1 cellular context compared by ENCODE assay signal in genomic region chr6:85185977-85186376, GRCh38.
TF ChIP-seq lines count a peak whose summit lies in the region.

No MANE protein-coding gene starts in this region.

TF ChIP-seq in A549, 52 proteins besides CTCF, POLR2A, EP300 and RAD21 (continued from another document):
- TF ChIP-seq HMGXB4 (CRISPR knock-in tag; IDR thresholded peaks at IDR 0.05; ENCODE audit: borderline replicate concordance): no peak
- TF ChIP-seq HOXB5 (CRISPR knock-in tag; IDR thresholded peaks at IDR 0.05): no peak
- TF ChIP-seq ZC3H11A (IDR thresholded peaks at IDR 0.05): no peak
- no peak for TF ChIP-seq CBX2 (IDR thresholded peaks at IDR 0.05; ENCODE audit: borderline replicate concordance, low read depth)
- TF ChIP-seq MAZ (IDR thresholded peaks at IDR 0.05; ENCODE audit: borderline replicate concordance, low read depth, low read length): no peak
- TF ChIP-seq ZSCAN20 (CRISPR knock-in tag; IDR thresholded peaks at IDR 0.05): no peak
